Comparison of ENCODE assay signal across 17 cellular contexts in the genomic region with DNA sequence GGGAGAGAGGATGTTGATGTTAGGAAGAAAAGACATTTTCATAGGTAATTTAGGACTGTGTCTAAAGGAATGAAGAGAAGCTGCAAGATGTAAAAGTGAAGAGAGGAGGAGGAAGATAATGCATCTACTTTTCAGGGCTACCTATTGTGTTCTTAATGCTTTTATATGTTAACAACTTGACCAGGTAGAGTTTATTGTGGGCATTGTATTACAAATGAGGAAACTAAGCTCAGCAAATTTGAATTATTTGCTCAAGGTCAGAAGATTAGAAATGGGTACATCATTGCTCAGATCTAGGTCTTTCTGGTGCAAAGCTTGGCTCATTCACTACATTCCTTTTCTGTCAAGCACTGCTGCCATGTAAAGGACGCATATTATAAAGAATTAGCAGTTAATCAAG.
DNase-seq lines count a peak whose midpoint lies in the region; ATAC-seq and TF ChIP-seq lines count a peak whose summit lies in the region.
"Had no signal": no experiment of that assay in that cellular context is flagged by ENCODE, and none has a peak within 500 bp of the region (broad histone marks: within the 10 kb centered on the region; RNA-seq: fewer than 3 reads in every experiment).

No MANE protein-coding gene starts in this region.

- no peak overlapping the region for H2AFZ ChIP-seq in GM23338

- POLR2A ChIA-PET in WTC11 (lab: Charles Lee) (no interaction called here), HEK293T (lab: Yijun Ruan, JAX) (no interaction called here)

- H3K27ac Mint-ChIP-seq in GM23338 (no peak overlapping the region), WTC11 (no peak overlapping the region)
- H3K27ac Mint-ChIP-seq: B cell; CD4-positive, CD25-positive, alpha-beta regulatory T cell; CD8-positive, alpha-beta memory T cell had no signal

- H3K9me3 Mint-ChIP-seq in GM23338 (no peaks in the 10 kb centered on the region), WTC11 (no peaks in the 10 kb centered on the region)

- H3K27me3 Mint-ChIP-seq in GM23338 (ENCODE audit: insufficient read depth, low read depth, poor library complexity) (peaks cover 3% of the 10 kb centered on the region), WTC11 (ENCODE audit: low read depth) (no peaks in the 10 kb centered on the region; the same call in 1 of the 2 replicates)
- H3K27me3 Mint-ChIP-seq: B cell; CD4-positive, CD25-positive, alpha-beta regulatory T cell; CD8-positive, alpha-beta memory T cell had no signal

- H3K9me2 ChIP-seq in GM23338 (ENCODE audit: insufficient read depth) = 0 out of 2 replicates have a peak, but pooled peaks cover 3% of the 10 kb centered on the region

- H3K27ac ChIP-seq in GM23338 (ENCODE audit: low read depth) (no peak overlapping the region), iPS-20b (ENCODE audit: low read length) (no peak overlapping the region)
- H3K27ac ChIP-seq: KMS-11 had no signal

- H3K27me3 ChIP-seq in GM23338 (ENCODE audit: insufficient read depth) (no peaks in the 10 kb centered on the region), iPS-20b (ENCODE audit: insufficient read depth, low read length) (no peaks in the 10 kb centered on the region)

- H3K4me3 Mint-ChIP-seq in GM23338 (peak overlapping the region; percentile 32), WTC11 (0 out of 2 replicates have a peak overlapping the region, but pooled peaks have one; percentile 9)
- H3K4me3 Mint-ChIP-seq: B cell; CD4-positive, CD25-positive, alpha-beta regulatory T cell; CD8-positive, alpha-beta memory T cell had no signal

- H3K9me3 ChIP-seq in iPS-20b (ENCODE audit: insufficient read depth, low read depth, low read length) = no peaks in the 10 kb centered on the region
- H3K9me3 ChIP-seq: HAP-1 had no signal

- H4K20me1 ChIP-seq in GM23338 (replicated peaks; ENCODE audit: insufficient read depth) = no peaks in the 10 kb centered on the region

- H3K9ac ChIP-seq in iPS-20b (ENCODE audit: low read depth, low read length) = no peak overlapping the region
- H3K9ac ChIP-seq: KMS-11 had no signal

- H3K36me3 Mint-ChIP-seq in GM23338 (ENCODE audit: low read depth) (no peaks in the 10 kb centered on the region), WTC11 (no peaks in the 10 kb centered on the region)
- H3K36me3 Mint-ChIP-seq: CD4-positive, CD25-positive, alpha-beta regulatory T cell; CD8-positive, alpha-beta memory T cell had no signal

- TF ChIP-seq CTCF in GM23338 (conservative IDR thresholded peaks at IDR 0.05; ENCODE audit: low read depth in 2 of 2) (no peak), WTC11 (IDR thresholded peaks at IDR 0.05) (no peak)

- peak; percentile 23 for DNase-seq in GM23338 (ENCODE audit: low spot score)
- DNase-seq in WTC11 (ENCODE audit: low spot score) = no peak
- DNase-seq in HEK293T (ENCODE audit: extremely low spot score) = no peak
- DNase-seq in KG1 (lab: John Stamatoyannopoulos, UW) = no peak
- no peak for DNase-seq in DMS 273 (lab: John Stamatoyannopoulos, UW; ENCODE audit: unreplicated experiment)
- DNase-seq: C1 segment of cervical spinal cord; CD4-positive, CD25-positive, alpha-beta regulatory T cell; CD8-positive, alpha-beta memory T cell; COR-L47; DMS79 treated with DMSO at 0.1 percent for 48 hours; GF-D8; GOT3 had no signal

- peaks cover 35% of the 10 kb centered on the region for H3K4me1 Mint-ChIP-seq in GM23338
- H3K4me1 Mint-ChIP-seq in WTC11 = peaks cover 53% of the 10 kb centered on the region
- H3K4me1 Mint-ChIP-seq: B cell; CD4-positive, CD25-positive, alpha-beta regulatory T cell; CD8-positive, alpha-beta memory T cell had no signal

- ATAC-seq in GM23338 (peak; percentile 69), WTC11 (peak; percentile 54), HG02588 (IDR thresholded peaks at IDR 0.05; ENCODE audit: unreplicated experiment) (no peak)

- H3F3A ChIP-seq in GM23338 (replicated peaks; ENCODE audit: low read depth) = no peaks in the 10 kb centered on the region

- CTCF ChIA-PET in WTC11 (lab: Charles Lee) = no interaction called here
- CTCF ChIA-PET in HEK293T (lab: Yijun Ruan, JAX) = no interaction called here

- no peaks in the 10 kb centered on the region for H3K36me3 ChIP-seq in GM23338 (ENCODE audit: insufficient read depth)
- H3K36me3 ChIP-seq in iPS-20b (ENCODE audit: insufficient read depth, low read depth, low read length) = no peaks in the 10 kb centered on the region
- H3K36me3 ChIP-seq: HAP-1 had no signal

- peak overlapping the region; percentile 39 for H3K4me2 ChIP-seq in GM23338
- H3K4me2 ChIP-seq: KMS-11 had no signal

- H3K4me1 ChIP-seq in GM23338 (ENCODE audit: insufficient read depth) (peaks cover 35% of the 10 kb centered on the region), iPS-20b (ENCODE audit: insufficient read depth, low read length) (peaks cover 21% of the 10 kb centered on the region)

- peak overlapping the region; percentile 16 for H3K4me3 ChIP-seq in GM23338
- peak overlapping the region; percentile 46; the same call in 1 of the 2 replicates for H3K4me3 ChIP-seq in iPS-20b (ENCODE audit: low read length)
- H3K4me3 ChIP-seq: HAP-1 had no signal

- no peaks in the 10 kb centered on the region for H3K79me2 ChIP-seq in GM23338 (replicated peaks; ENCODE audit: insufficient read depth)

TF ChIP-seq in GM23338, 12 proteins besides CTCF, POLR2A, EP300 and RAD21:
- TF ChIP-seq NANOG (IDR thresholded peaks at IDR 0.05; ENCODE audit: borderline replicate concordance) = peak; percentile 21; the same call in 1 of the 2 replicates
- TF ChIP-seq, protein P1, sequence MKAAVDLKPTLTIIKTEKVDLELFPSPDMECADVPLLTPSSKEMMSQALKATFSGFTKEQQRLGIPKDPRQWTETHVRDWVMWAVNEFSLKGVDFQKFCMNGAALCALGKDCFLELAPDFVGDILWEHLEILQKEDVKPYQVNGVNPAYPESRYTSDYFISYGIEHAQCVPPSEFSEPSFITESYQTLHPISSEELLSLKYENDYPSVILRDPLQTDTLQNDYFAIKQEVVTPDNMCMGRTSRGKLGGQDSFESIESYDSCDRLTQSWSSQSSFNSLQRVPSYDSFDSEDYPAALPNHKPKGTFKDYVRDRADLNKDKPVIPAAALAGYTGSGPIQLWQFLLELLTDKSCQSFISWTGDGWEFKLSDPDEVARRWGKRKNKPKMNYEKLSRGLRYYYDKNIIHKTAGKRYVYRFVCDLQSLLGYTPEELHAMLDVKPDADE (IDR thresholded peaks at IDR 0.05) = no peak

TF ChIP-seq in WTC11, 78 proteins besides CTCF, POLR2A, EP300 and RAD21 (continues in another document):
- TF ChIP-seq FOXP1 (CRISPR knock-in tag; IDR thresholded peaks at IDR 0.05; ENCODE audit: borderline replicate concordance) (no peak), PRDM15 (CRISPR knock-in tag; IDR thresholded peaks at IDR 0.05) (no peak), ETV6 (CRISPR knock-in tag; IDR thresholded peaks at IDR 0.05) (no peak), ZNF671 (CRISPR knock-in tag; IDR thresholded peaks at IDR 0.05) (no peak)

TF ChIP-seq in HEK293T, 16 proteins besides CTCF, POLR2A, EP300 and RAD21:
- TF ChIP-seq L3MBTL2 (conservative IDR thresholded peaks at IDR 0.05) (no peak), TARDBP (IDR thresholded peaks at IDR 0.05) (no peak), ARNT (IDR thresholded peaks at IDR 0.05) (no peak), BHLHE40 (IDR thresholded peaks at IDR 0.05; ENCODE audit: borderline replicate concordance) (no peak)
TF ChIP-seq in HEK293T: peak in this region for 0.
